1 cellular context compared by ENCODE assay signal in the genomic region with DNA sequence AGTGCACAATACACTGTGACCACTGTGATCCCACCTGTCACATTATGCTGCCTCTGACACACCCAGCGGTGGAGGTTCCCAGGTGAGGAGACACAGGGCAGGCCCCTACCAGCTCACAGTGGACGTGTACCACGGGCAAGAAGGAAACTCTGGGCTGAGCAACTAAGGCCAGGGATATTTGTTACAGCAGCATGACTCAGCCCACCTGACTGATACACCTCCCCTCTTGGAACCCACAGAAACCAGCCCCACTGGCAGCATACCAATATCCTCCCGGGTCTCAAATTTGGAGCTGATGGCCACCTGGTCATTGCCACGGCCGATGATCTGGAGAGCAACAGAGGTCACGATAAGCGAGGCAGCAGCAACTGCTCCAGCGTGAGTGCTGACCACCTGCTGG.
A peak's percentile ranks its signal among the peaks of the same experiment; 100 is the strongest.
TF ChIP-seq lines count a peak whose summit lies in the region.

No MANE protein-coding gene starts in this region.

TF ChIP-seq in K562, 482 proteins besides CTCF, POLR2A, EP300 and RAD21:
- TF ChIP-seq CBX3 (IDR thresholded peaks at IDR 0.05; ENCODE audit: borderline replicate concordance in 1 of 2, low read length in 2 of 2) (0 out of 3 replicates have a peak, but pooled peaks of 1 of the 2 experiments have one; percentile 54), FOXK1 (CRISPR knock-in tag; IDR thresholded peaks at IDR 0.05; ENCODE audit: borderline replicate concordance) (no peak), CHD1 (IDR thresholded peaks at IDR 0.05; ENCODE audit: low read length) (no peak), ZNF668 (CRISPR knock-in tag; IDR thresholded peaks at IDR 0.05) (no peak), POLR3A (IDR thresholded peaks at IDR 0.05; ENCODE audit: borderline replicate concordance, extremely low read depth, insufficient read depth, insufficient read length) (no peak), NR2F6 (CRISPR knock-in tag; IDR thresholded peaks at IDR 0.05) (no peak), DIDO1 (tag; IDR thresholded peaks at IDR 0.05; ENCODE audit: low read depth) (no peak), TRIM28 (IDR thresholded peaks at IDR 0.05) (0 out of 2 replicates have a peak, but pooled peaks have one; percentile 56), ZNF143 (CRISPR knock-in tag; IDR thresholded peaks at IDR 0.05) (0 out of 2 replicates have a peak, but pooled peaks have one; percentile 26), ZNF12 (CRISPR knock-in tag; IDR thresholded peaks at IDR 0.05) (peak; percentile 99), NCOA6 (IDR thresholded peaks at IDR 0.05) (no peak), NFE2 (IDR thresholded peaks at IDR 0.05; ENCODE audit: low read depth) (peak; percentile 29; the same call in 1 of the 2 replicates), PHTF2 (CRISPR knock-in tag; IDR thresholded peaks at IDR 0.05) (no peak), CBFB (CRISPR knock-in tag; IDR thresholded peaks at IDR 0.05) (no peak), TBL1XR1 (IDR thresholded peaks at IDR 0.05; ENCODE audit: low read length in 2 of 2) (no peak)
- TF ChIP-seq, protein P1, sequence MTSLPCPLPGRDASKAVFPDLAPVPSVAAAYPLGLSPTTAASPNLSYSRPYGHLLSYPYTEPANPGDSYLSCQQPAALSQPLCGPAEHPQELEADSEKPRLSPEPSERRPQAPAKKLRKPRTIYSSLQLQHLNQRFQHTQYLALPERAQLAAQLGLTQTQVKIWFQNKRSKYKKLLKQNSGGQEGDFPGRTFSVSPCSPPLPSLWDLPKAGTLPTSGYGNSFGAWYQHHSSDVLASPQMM (CRISPR knock-in tag; IDR thresholded peaks at IDR 0.05): no peak
- TF ChIP-seq, protein P2, sequence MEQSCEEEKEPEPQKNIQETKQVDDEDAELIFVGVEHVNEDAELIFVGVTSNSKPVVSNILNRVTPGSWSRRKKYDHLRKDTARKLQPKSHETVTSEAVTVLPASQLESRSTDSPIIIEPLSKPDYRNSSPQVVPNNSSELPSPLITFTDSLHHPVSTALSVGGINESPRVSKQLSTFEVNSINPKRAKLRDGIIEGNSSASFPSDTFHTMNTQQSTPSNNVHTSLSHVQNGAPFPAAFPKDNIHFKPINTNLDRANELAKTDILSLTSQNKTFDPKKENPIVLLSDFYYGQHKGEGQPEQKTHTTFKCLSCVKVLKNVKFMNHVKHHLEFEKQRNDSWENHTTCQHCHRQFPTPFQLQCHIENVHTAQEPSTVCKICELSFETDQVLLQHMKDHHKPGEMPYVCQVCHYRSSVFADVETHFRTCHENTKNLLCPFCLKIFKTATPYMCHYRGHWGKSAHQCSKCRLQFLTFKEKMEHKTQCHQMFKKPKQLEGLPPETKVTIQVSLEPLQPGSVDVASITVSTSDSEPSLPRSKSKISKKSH (CRISPR knock-in tag; IDR thresholded peaks at IDR 0.05): no peak
- TF ChIP-seq, protein P3, sequence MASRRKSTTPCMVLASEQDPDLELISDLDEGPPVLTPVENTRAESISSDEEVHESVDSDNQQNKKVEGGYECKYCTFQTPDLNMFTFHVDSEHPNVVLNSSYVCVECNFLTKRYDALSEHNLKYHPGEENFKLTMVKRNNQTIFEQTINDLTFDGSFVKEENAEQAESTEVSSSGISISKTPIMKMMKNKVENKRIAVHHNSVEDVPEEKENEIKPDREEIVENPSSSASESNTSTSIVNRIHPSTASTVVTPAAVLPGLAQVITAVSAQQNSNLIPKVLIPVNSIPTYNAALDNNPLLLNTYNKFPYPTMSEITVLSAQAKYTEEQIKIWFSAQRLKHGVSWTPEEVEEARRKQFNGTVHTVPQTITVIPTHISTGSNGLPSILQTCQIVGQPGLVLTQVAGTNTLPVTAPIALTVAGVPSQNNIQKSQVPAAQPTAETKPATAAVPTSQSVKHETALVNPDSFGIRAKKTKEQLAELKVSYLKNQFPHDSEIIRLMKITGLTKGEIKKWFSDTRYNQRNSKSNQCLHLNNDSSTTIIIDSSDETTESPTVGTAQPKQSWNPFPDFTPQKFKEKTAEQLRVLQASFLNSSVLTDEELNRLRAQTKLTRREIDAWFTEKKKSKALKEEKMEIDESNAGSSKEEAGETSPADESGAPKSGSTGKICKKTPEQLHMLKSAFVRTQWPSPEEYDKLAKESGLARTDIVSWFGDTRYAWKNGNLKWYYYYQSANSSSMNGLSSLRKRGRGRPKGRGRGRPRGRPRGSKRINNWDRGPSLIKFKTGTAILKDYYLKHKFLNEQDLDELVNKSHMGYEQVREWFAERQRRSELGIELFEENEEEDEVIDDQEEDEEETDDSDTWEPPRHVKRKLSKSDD (conservative IDR thresholded peaks at IDR 0.05; ENCODE audit: low read length): no peak
- TF ChIP-seq, protein P4, sequence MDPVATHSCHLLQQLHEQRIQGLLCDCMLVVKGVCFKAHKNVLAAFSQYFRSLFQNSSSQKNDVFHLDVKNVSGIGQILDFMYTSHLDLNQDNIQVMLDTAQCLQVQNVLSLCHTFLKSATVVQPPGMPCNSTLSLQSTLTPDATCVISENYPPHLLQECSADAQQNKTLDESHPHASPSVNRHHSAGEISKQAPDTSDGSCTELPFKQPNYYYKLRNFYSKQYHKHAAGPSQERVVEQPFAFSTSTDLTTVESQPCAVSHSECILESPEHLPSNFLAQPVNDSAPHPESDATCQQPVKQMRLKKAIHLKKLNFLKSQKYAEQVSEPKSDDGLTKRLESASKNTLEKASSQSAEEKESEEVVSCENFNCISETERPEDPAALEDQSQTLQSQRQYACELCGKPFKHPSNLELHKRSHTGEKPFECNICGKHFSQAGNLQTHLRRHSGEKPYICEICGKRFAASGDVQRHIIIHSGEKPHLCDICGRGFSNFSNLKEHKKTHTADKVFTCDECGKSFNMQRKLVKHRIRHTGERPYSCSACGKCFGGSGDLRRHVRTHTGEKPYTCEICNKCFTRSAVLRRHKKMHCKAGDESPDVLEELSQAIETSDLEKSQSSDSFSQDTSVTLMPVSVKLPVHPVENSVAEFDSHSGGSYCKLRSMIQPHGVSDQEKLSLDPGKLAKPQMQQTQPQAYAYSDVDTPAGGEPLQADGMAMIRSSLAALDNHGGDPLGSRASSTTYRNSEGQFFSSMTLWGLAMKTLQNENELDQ (CRISPR knock-in tag; IDR thresholded peaks at IDR 0.05; ENCODE audit: borderline replicate concordance): no peak
- TF ChIP-seq, protein P5, sequence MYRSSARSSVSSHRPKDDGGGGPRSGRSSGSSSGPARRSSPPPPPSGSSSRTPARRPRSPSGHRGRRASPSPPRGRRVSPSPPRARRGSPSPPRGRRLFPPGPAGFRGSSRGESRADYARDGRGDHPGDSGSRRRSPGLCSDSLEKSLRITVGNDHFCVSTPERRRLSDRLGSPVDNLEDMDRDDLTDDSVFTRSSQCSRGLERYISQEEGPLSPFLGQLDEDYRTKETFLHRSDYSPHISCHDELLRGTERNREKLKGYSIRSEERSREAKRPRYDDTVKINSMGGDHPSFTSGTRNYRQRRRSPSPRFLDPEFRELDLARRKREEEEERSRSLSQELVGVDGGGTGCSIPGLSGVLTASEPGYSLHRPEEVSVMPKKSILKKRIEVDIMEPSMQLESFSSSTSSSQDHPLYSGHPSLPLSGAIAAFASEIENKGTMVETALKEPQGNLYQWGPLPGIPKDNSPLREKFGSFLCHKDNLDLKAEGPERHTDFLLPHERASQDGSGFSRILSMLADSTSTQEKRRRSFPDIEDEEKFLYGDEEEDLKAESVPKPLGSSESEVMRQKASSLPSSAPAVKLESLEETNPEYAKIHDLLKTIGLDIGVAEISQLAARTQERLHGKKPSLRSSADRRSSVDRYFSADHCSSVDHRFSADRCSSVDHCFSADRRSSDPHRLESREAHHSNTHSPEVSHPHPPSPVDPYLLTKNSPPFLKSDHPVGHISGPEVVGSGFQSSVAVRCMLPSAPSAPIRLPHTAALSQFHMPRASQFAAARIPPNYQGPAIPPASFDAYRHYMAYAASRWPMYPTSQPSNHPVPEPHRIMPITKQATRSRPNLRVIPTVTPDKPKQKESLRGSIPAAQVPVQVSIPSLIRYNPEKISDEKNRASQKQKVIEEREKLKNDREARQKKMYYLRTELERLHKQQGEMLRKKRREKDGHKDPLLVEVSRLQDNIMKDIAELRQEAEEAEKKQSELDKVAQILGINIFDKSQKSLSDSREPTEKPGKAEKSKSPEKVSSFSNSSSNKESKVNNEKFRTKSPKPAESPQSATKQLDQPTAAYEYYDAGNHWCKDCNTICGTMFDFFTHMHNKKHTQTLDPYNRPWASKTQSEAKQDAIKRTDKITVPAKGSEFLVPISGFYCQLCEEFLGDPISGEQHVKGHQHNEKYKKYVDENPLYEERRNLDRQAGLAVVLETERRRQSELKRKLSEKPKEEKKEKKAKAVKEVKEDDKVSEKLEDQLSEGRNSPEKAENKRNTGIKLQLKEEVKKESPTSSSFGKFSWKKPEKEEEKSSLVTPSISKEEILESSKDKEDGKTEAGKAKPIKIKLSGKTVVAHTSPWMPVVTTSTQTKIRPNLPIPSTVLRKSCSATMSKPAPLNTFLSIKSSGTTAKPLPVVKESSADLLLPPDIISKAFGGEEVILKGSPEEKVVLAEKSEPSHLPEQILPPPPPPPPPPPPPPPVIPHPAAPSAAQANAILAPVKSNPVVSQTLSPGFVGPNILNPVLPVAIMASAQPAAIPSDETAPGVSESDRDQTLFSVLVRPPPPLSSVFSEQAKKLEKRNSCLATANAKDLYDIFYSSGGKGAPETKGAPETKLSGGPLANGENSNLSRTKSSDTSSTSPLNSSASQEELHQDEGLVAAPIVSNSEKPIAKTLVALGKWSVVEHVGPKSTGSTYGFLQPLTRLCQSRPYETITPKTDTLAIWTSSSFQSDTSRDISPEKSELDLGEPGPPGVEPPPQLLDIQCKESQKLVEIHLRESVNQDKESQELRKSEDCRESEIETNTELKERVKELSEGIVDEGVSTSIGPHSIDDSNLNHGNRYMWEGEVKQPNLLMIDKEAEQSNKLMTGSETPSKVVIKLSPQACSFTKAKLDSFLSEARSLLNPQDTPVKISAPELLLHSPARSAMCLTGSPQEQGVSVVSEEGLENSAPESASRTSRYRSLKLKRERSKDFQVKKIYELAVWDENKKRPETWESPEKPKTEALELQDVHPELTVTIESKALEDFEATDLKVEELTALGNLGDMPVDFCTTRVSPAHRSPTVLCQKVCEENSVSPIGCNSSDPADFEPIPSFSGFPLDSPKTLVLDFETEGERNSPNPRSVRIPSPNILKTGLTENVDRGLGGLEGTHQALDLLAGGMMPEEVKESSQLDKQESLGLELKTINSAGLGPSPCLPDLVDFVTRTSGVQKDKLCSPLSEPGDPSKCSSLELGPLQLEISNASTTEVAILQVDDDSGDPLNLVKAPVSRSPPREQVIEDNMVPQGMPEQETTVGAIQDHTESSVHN (IDR thresholded peaks at IDR 0.05; ENCODE audit: borderline replicate concordance in 1 of 2, low read depth in 1 of 2): no peak
TF ChIP-seq in K562: peak in this region for 5.
